In the genomic region with DNA sequence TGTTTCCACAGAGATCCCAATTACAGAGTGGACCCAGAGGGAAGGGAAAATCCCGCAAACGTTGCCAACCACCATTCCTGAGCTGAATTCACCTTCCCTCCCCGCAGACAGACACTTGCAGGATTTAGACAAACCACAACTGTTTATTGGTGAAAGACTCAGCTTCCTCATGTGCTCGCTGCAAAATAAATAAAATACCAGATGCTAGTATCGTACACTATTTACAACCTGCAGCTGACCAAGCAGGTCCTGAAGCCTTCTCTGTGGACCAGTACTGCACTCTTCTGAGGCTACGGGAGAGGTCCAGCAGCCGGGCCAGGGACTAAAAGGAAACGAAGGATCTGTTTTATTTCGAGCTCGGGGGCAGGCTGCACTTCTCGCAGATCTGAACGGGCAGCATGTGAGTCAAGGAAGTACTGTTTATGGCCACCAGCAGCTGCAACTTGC, we compare ENCODE assay signal across 1 cellular context.
TF ChIP-seq lines count a peak whose summit lies in the region.

No MANE protein-coding gene starts in this region.

TF ChIP-seq in HepG2, 621 proteins besides CTCF, POLR2A, EP300 and RAD21:
- no peak for TF ChIP-seq RNF2 (conservative IDR thresholded peaks at IDR 0.05; ENCODE audit: low read depth)
- TF ChIP-seq, protein P1, sequence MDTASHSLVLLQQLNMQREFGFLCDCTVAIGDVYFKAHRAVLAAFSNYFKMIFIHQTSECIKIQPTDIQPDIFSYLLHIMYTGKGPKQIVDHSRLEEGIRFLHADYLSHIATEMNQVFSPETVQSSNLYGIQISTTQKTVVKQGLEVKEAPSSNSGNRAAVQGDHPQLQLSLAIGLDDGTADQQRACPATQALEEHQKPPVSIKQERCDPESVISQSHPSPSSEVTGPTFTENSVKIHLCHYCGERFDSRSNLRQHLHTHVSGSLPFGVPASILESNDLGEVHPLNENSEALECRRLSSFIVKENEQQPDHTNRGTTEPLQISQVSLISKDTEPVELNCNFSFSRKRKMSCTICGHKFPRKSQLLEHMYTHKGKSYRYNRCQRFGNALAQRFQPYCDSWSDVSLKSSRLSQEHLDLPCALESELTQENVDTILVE (CRISPR knock-in tag; IDR thresholded peaks at IDR 0.05), result no peak
- TF ChIP-seq, protein P2, sequence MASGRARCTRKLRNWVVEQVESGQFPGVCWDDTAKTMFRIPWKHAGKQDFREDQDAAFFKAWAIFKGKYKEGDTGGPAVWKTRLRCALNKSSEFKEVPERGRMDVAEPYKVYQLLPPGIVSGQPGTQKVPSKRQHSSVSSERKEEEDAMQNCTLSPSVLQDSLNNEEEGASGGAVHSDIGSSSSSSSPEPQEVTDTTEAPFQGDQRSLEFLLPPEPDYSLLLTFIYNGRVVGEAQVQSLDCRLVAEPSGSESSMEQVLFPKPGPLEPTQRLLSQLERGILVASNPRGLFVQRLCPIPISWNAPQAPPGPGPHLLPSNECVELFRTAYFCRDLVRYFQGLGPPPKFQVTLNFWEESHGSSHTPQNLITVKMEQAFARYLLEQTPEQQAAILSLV (CRISPR knock-in tag; IDR thresholded peaks at IDR 0.05; ENCODE audit: borderline replicate concordance), result no peak
- no peak for TF ChIP-seq ZNF777 (CRISPR knock-in tag; IDR thresholded peaks at IDR 0.05)
- TF ChIP-seq HMG20B (CRISPR knock-in tag; conservative IDR thresholded peaks at IDR 0.05), result no peak
